In the genomic region with DNA sequence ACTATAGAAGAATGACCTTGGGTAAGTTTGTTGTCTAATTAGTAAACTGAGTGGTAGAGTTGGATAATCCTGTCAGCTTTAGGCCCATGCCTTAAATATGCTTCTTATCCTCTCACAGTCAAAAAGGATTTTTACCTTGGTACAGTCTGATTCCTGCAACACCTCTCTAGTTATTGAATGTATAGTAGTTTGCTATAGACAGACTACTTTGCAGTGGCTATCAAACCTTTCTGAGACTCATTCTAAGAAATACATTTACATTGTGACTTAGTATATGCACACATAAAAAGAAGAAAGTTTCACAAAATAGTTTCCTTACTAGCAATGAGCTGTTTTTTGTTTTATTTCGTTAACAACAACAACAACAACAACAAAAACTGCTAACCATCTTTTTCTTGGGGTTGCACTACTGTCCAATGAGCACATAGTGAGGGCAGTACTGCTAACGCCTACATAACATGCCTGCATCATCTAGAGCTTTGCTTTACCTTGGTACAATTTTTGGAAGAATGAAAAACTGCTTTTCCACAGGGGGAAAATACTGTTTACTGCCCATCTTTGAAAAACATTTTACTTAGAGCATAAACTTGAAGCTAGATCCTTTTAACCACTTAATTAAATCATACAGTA, we compare ENCODE assay signal across 2 cellular contexts.
TF ChIP-seq lines count a peak whose summit lies in the region.

No MANE protein-coding gene starts in this region.

TF ChIP-seq in liver, 16 proteins besides CTCF, POLR2A, EP300 and RAD21 (continued from another document):
- TF ChIP-seq GABPA (IDR thresholded peaks at IDR 0.05 in 1 of 2, conservative IDR thresholded peaks at IDR 0.05 in 1 of 2) (no peak), FOXA1 (IDR thresholded peaks at IDR 0.05) (no peak), HNF4G (IDR thresholded peaks at IDR 0.05) (no peak), NR2F2 (IDR thresholded peaks at IDR 0.05) (no peak), RXRA (IDR thresholded peaks at IDR 0.05) (no peak), HNF4A (conservative IDR thresholded peaks at IDR 0.05) (no peak)
- TF ChIP-seq, protein P1, sequence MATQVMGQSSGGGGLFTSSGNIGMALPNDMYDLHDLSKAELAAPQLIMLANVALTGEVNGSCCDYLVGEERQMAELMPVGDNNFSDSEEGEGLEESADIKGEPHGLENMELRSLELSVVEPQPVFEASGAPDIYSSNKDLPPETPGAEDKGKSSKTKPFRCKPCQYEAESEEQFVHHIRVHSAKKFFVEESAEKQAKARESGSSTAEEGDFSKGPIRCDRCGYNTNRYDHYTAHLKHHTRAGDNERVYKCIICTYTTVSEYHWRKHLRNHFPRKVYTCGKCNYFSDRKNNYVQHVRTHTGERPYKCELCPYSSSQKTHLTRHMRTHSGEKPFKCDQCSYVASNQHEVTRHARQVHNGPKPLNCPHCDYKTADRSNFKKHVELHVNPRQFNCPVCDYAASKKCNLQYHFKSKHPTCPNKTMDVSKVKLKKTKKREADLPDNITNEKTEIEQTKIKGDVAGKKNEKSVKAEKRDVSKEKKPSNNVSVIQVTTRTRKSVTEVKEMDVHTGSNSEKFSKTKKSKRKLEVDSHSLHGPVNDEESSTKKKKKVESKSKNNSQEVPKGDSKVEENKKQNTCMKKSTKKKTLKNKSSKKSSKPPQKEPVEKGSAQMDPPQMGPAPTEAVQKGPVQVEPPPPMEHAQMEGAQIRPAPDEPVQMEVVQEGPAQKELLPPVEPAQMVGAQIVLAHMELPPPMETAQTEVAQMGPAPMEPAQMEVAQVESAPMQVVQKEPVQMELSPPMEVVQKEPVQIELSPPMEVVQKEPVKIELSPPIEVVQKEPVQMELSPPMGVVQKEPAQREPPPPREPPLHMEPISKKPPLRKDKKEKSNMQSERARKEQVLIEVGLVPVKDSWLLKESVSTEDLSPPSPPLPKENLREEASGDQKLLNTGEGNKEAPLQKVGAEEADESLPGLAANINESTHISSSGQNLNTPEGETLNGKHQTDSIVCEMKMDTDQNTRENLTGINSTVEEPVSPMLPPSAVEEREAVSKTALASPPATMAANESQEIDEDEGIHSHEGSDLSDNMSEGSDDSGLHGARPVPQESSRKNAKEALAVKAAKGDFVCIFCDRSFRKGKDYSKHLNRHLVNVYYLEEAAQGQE (IDR thresholded peaks at IDR 0.05): no peak
- TF ChIP-seq, protein P2, sequence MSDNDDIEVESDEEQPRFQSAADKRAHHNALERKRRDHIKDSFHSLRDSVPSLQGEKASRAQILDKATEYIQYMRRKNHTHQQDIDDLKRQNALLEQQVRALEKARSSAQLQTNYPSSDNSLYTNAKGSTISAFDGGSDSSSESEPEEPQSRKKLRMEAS (IDR thresholded peaks at IDR 0.05): no peak

TF ChIP-seq in HepG2, 621 proteins besides CTCF, POLR2A, EP300 and RAD21:
- TF ChIP-seq, protein P3, sequence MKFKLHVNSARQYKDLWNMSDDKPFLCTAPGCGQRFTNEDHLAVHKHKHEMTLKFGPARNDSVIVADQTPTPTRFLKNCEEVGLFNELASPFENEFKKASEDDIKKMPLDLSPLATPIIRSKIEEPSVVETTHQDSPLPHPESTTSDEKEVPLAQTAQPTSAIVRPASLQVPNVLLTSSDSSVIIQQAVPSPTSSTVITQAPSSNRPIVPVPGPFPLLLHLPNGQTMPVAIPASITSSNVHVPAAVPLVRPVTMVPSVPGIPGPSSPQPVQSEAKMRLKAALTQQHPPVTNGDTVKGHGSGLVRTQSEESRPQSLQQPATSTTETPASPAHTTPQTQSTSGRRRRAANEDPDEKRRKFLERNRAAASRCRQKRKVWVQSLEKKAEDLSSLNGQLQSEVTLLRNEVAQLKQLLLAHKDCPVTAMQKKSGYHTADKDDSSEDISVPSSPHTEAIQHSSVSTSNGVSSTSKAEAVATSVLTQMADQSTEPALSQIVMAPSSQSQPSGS (CRISPR knock-in tag; IDR thresholded peaks at IDR 0.05): no peak
- TF ChIP-seq, protein P4, sequence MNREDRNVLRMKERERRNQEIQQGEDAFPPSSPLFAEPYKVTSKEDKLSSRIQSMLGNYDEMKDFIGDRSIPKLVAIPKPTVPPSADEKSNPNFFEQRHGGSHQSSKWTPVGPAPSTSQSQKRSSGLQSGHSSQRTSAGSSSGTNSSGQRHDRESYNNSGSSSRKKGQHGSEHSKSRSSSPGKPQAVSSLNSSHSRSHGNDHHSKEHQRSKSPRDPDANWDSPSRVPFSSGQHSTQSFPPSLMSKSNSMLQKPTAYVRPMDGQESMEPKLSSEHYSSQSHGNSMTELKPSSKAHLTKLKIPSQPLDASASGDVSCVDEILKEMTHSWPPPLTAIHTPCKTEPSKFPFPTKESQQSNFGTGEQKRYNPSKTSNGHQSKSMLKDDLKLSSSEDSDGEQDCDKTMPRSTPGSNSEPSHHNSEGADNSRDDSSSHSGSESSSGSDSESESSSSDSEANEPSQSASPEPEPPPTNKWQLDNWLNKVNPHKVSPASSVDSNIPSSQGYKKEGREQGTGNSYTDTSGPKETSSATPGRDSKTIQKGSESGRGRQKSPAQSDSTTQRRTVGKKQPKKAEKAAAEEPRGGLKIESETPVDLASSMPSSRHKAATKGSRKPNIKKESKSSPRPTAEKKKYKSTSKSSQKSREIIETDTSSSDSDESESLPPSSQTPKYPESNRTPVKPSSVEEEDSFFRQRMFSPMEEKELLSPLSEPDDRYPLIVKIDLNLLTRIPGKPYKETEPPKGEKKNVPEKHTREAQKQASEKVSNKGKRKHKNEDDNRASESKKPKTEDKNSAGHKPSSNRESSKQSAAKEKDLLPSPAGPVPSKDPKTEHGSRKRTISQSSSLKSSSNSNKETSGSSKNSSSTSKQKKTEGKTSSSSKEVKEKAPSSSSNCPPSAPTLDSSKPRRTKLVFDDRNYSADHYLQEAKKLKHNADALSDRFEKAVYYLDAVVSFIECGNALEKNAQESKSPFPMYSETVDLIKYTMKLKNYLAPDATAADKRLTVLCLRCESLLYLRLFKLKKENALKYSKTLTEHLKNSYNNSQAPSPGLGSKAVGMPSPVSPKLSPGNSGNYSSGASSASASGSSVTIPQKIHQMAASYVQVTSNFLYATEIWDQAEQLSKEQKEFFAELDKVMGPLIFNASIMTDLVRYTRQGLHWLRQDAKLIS (CRISPR knock-in tag; IDR thresholded peaks at IDR 0.05): no peak
- no peak for TF ChIP-seq ZBTB42 (CRISPR knock-in tag; IDR thresholded peaks at IDR 0.05)
- TF ChIP-seq ZNF572 (CRISPR knock-in tag; IDR thresholded peaks at IDR 0.05): no peak
